Comparison of ENCODE assay signal across 15 cellular contexts in the genomic region with DNA sequence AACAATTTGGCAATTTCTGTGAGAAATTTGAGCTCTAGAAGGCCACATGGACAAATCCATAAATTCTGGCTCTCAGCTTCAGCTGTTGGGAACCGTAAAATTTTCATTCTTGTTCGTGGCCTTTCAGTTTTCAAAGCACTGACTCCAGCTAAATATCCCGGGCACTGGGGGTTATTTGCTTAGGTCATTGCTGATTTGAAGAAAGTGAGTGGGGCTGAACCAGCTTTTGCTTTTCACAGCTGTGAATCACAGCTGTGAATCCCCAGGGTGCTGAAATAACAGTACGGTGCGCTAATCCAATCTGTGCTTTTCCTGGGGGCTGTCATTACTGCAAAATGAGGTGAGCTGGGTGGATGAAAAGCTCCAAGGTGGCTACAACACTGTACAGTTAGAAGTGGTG. TPM values are rescaled to one million over a fixed set of nuclear protein-coding genes. Genes with fewer than 3 reads are reported as not detected.
DNase-seq lines count a peak whose midpoint lies in the region; ATAC-seq and TF ChIP-seq lines count a peak whose summit lies in the region.
"Had no signal": no experiment of that assay in that cellular context is flagged by ENCODE, and none has a peak within 500 bp of the region (broad histone marks: within the 10 kb centered on the region; RNA-seq: fewer than 3 reads in every experiment).

No MANE protein-coding gene starts in this region.

- CTCF ChIA-PET in PC-9 (lab: Charles Lee): no interaction called here

- H3K9me3 ChIP-seq in PC-9 (ENCODE audit: insufficient read depth, low read depth): no peaks in the 10 kb centered on the region
- H3K9me3 ChIP-seq: HAP-1 had no signal

- no peak for TF ChIP-seq CTCF in choroid plexus epithelial cell (conservative IDR thresholded peaks at IDR 0.05; ENCODE audit: low read depth, low read length)
- TF ChIP-seq CTCF in PC-9 (conservative IDR thresholded peaks at IDR 0.05): no peak

- no peaks in the 10 kb centered on the region for H3K79me2 ChIP-seq in ACC112 (ENCODE audit: control insufficient read depth, insufficient read depth, low read length, unreplicated experiment)
- H3K79me2 ChIP-seq in PC-9 (ENCODE audit: low read depth): no peaks in the 10 kb centered on the region

- H3K36me3 ChIP-seq in ACC112 (ENCODE audit: insufficient read depth, low read length) (no peaks in the 10 kb centered on the region), PC-9 (ENCODE audit: low read depth) (no peaks in the 10 kb centered on the region)
- H3K36me3 ChIP-seq: HAP-1 had no signal

- BruUV-seq in PC-9 (replicated peaks; lab: Mats Ljungman, UMichigan): no TSS peak

- H3K4me3 ChIP-seq in ACC112 (ENCODE audit: low read depth, low read length) (no peak overlapping the region), choroid plexus epithelial cell (ENCODE audit: low read depth, low read length) (no peak overlapping the region), PC-9 (no peak overlapping the region)
- H3K4me3 ChIP-seq: HAP-1 had no signal

- no peaks in the 10 kb centered on the region for H3K9me2 ChIP-seq in PC-9 (ENCODE audit: insufficient read depth)

- POLR2A ChIA-PET in PC-9 (lab: Charles Lee; ENCODE audit: unreplicated experiment): no interaction called here

- H3F3A ChIP-seq in PC-9 (ENCODE audit: insufficient read depth, low read depth): no peaks in the 10 kb centered on the region

- H3K27ac ChIP-seq in ACC112 (ENCODE audit: low read depth, low read length): peak overlapping the region; percentile 56
- no peak overlapping the region for H3K27ac ChIP-seq in PC-9

- DNase-seq in NCI-H2227 treated with DMSO at 0.1 percent for 48 hours (lab: John Stamatoyannopoulos, UW): peak; percentile 37
- DNase-seq in choroid plexus epithelial cell (ENCODE audit: low read depth): peak; percentile 63
- peak; percentile 56 for DNase-seq in myocyte (ENCODE audit: low read depth)
- DNase-seq in PC-9: no peak
- no peak for DNase-seq in NOMO-1 treated with dmso at 0.1 percent for 144 hours (lab: John Stamatoyannopoulos, UW; ENCODE audit: unreplicated experiment)
- DNase-seq: activated CD4-positive, alpha-beta T cell treated with anti-CD3 and anti-CD28 coated beads, Interleukin-2, amount 10 ng/mL, durations not matched to agents 7 days and 5 days; anterior cingulate cortex; CD4-positive, alpha-beta memory T cell; NCI-H2029; right cardiac atrium had no signal

- no peak overlapping the region for H3K4me2 ChIP-seq in PC-9

- H3K27me3 ChIP-seq in ACC112 (ENCODE audit: insufficient read depth, low read length): no peaks in the 10 kb centered on the region; the same call in 1 of the 2 replicates
- H3K27me3 ChIP-seq in PC-9 (ENCODE audit: insufficient read depth, low read depth): peaks cover 33% of the 10 kb centered on the region

- H2AFZ ChIP-seq in ACC112 (ENCODE audit: low read length, unreplicated experiment): peak overlapping the region; percentile 12
- no peak overlapping the region for H2AFZ ChIP-seq in PC-9

- ATAC-seq in HG02885 (IDR thresholded peaks at IDR 0.05; ENCODE audit: poor library complexity, unreplicated experiment) (no peak), GM19397 (IDR thresholded peaks at IDR 0.05; ENCODE audit: unreplicated experiment) (no peak)

- H3K4me1 ChIP-seq in ACC112 (ENCODE audit: control insufficient read depth, insufficient read depth, low read length, unreplicated experiment): peaks cover 26% of the 10 kb centered on the region
- H3K4me1 ChIP-seq in PC-9 (replicated peaks; ENCODE audit: insufficient read depth): no peaks in the 10 kb centered on the region

- intact Hi-C loops in PC-9 (cut with micrococcal nuclease; ENCODE audit: unreplicated experiment): no loop called here

- H4K20me1 ChIP-seq in PC-9 (ENCODE audit: insufficient read depth): no peaks in the 10 kb centered on the region

RNA-seq across cellular contexts. Expression of a gene that starts 23.8 kb away (rescaled TPM):
- total RNA-seq in myocyte (not detected in 2 replicates), PC-9 (2021) (not detected in 2 replicates)
- polyA plus RNA-seq in myocyte (2012): 0.23 TPM
- total RNA-seq: activated CD4-positive, alpha-beta T cell treated with anti-CD3 and anti-CD28 coated beads, Interleukin-2, amount 10 ng/mL, durations not matched to agents 7 days and 5 days; CD4-positive, alpha-beta memory T cell; right cardiac atrium had no signal
- polyA plus RNA-seq: CD4-positive, alpha-beta memory T cell; esophagus; right cardiac atrium had no signal

Comparison
In these comparisons a context has a peak if more than half of its experiments do, and no peak if none do; other contexts are left out.
1. DNase-seq: peak in NCI-H2227 treated with DMSO at 0.1 percent for 48 hours (single experiment), choroid plexus epithelial cell (single experiment) and myocyte (single experiment); none in PC-9 (0 of 2) and NOMO-1 treated with dmso at 0.1 percent for 144 hours (single experiment).